1 cellular context compared by ENCODE assay signal in the genomic region with DNA sequence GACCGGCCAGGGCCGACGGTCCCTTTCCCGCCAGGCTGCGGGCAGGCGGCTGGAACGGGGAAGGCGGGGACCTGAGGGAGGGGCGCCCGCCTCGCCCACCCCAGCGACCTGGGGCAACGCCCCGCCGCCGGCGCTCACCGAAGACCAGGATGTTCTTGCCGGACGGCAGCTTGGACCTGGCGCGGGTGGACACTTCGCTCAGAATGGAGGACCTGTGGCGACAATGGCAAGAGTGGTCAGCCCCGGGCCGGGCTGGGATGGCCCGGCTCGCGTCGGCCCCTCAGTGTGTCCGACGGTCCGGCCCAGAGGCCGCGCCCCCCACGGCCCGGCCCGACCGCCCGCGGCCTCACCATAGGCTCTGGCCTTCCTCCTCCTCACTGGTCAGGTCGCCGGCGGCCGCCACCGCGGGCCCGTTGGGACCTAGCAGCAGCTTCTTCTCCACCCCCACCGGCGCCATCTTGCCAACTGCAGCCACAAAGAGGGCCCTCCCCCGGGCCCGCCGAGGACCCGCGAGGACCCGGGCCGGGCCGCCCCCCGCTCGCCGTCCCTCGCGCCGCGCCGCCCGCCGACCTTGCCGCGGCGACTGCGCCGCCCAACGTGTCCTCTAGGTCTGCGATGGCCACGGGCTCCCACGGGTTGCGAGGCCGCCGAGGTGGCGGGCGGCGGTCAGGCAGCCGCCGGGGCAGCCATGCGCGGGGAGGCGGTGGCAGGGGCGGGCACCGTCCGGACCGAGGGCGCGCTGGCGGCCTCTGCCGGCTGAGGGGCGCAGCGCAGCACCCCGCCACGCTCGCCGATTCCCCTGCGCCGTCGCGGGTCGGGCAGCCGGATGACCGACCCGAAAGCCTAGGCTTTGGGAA.
A peak's percentile ranks its signal among the peaks of the same experiment; 100 is the strongest.
TF ChIP-seq lines count a peak whose summit lies in the region.

A gene (minus strand): TSS at position 475 of the 857 bp plus-strand sequence. CDS start 18 bp downstream, at position 457.

TF ChIP-seq in HepG2, 621 proteins besides CTCF, POLR2A, EP300 and RAD21 (continued from another document and continues in another):
- TF ChIP-seq, protein P1, sequence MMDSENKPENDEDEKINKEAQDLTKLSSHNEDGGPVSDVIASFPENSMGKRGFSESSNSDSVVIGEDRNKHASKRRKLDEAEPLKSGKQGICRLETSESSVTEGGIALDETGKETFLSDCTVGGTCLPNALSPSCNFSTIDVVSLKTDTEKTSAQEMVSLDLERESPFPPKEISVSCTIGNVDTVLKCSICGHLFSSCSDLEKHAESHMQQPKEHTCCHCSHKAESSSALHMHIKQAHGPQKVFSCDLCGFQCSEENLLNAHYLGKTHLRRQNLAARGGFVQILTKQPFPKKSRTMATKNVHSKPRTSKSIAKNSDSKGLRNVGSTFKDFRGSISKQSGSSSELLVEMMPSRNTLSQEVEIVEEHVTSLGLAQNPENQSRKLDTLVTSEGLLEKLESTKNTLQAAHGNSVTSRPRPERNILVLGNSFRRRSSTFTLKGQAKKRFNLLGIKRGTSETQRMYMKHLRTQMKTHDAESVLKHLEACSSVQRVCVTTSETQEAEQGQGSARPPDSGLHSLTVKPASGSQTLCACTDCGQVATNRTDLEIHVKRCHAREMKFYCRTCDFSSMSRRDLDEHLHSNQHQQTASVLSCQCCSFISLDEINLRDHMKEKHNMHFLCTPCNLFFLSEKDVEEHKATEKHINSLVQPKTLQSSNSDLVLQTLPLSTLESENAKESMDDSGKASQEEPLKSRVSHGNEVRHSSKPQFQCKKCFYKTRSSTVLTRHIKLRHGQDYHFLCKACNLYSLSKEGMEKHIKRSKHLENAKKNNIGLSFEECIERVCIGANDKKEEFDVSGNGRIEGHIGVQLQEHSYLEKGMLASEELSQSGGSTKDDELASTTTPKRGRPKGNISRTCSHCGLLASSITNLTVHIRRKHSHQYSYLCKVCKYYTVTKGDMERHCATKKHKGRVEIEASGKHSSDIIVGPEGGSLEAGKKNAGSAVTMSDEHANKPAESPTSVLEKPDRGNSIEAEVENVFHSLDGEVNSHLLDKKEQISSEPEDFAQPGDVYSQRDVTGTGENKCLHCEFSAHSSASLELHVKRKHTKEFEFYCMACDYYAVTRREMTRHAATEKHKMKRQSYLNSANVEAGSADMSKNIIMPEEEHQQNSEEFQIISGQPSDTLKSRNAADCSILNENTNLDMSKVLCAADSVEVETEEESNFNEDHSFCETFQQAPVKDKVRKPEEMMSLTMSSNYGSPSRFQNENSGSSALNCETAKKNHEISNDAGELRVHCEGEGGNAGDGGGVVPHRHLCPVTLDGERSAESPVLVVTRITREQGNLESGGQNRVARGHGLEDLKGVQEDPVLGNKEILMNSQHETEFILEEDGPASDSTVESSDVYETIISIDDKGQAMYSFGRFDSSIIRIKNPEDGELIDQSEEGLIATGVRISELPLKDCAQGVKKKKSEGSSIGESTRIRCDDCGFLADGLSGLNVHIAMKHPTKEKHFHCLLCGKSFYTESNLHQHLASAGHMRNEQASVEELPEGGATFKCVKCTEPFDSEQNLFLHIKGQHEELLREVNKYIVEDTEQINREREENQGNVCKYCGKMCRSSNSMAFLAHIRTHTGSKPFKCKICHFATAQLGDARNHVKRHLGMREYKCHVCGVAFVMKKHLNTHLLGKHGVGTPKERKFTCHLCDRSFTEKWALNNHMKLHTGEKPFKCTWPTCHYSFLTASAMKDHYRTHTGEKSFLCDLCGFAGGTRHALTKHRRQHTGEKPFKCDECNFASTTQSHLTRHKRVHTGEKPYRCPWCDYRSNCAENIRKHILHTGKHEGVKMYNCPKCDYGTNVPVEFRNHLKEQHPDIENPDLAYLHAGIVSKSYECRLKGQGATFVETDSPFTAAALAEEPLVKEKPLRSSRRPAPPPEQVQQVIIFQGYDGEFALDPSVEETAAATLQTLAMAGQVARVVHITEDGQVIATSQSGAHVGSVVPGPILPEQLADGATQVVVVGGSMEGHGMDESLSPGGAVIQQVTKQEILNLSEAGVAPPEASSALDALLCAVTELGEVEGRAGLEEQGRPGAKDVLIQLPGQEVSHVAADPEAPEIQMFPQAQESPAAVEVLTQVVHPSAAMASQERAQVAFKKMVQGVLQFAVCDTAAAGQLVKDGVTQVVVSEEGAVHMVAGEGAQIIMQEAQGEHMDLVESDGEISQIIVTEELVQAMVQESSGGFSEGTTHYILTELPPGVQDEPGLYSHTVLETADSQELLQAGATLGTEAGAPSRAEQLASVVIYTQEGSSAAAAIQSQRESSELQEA (CRISPR knock-in tag; IDR thresholded peaks at IDR 0.05; ENCODE audit: not compliant biosample characterization) = peak; percentile 69
- TF ChIP-seq, protein P2, sequence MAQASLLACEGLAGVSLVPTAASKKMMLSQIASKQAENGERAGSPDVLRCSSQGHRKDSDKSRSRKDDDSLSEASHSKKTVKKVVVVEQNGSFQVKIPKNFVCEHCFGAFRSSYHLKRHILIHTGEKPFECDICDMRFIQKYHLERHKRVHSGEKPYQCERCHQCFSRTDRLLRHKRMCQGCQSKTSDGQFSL (CRISPR knock-in tag; IDR thresholded peaks at IDR 0.05) = peak; percentile 70; the same call in 1 of the 2 replicates
- TF ChIP-seq KDM4B (CRISPR knock-in tag; IDR thresholded peaks at IDR 0.05) (no peak), ZFX (CRISPR knock-in tag; IDR thresholded peaks at IDR 0.05; ENCODE audit: low read depth) (peak; percentile 92), ZSCAN25 (CRISPR knock-in tag; IDR thresholded peaks at IDR 0.05) (no peak; the same call in 1 of the 2 replicates), ZFP36 (IDR thresholded peaks at IDR 0.05; ENCODE audit: borderline replicate concordance, low read depth, low read length, partially characterized antibody) (no peak), ZNF607 (CRISPR knock-in tag; IDR thresholded peaks at IDR 0.05; ENCODE audit: borderline replicate concordance) (no peak), ZNF451 (CRISPR knock-in tag; IDR thresholded peaks at IDR 0.05) (no peak), EED (CRISPR knock-in tag; IDR thresholded peaks at IDR 0.05) (peak; percentile 58; the same call in 1 of the 2 replicates), SRSF1 (optimal IDR thresholded peaks at IDR 0.05; ENCODE audit: low read depth, low read length) (peak; percentile 21), BCL6 (CRISPR knock-in tag; IDR thresholded peaks at IDR 0.05) (peak; percentile 5; the same call in 1 of the 2 replicates), ZFP82 (CRISPR knock-in tag; IDR thresholded peaks at IDR 0.05; ENCODE audit: borderline replicate concordance) (peak; percentile 29; the same call in 1 of the 2 replicates), SAP130 (CRISPR knock-in tag; IDR thresholded peaks at IDR 0.05; ENCODE audit: low read depth) (peak; percentile 70), RNF2 (conservative IDR thresholded peaks at IDR 0.05; ENCODE audit: low read depth) (no peak; the same call in 1 of the 2 replicates), ZNF556 (CRISPR knock-in tag; IDR thresholded peaks at IDR 0.05; ENCODE audit: borderline replicate concordance) (0 out of 2 replicates have a peak, but pooled peaks have one; percentile 22), HNRNPL (IDR thresholded peaks at IDR 0.05; ENCODE audit: low read depth, low read length) (no peak), ZNF781 (CRISPR knock-in tag; IDR thresholded peaks at IDR 0.05; ENCODE audit: borderline replicate concordance, not compliant biosample characterization) (no peak), ZNF101 (CRISPR knock-in tag; IDR thresholded peaks at IDR 0.05; ENCODE audit: borderline replicate concordance, low read depth) (0 out of 2 replicates have a peak, but pooled peaks have one; percentile 52), ZNF724P (CRISPR knock-in tag; IDR thresholded peaks at IDR 0.05; ENCODE audit: borderline replicate concordance) (no peak; the same call in 1 of the 2 replicates), ZNF468 (CRISPR knock-in tag; IDR thresholded peaks at IDR 0.05) (no peak), PRPF4 (IDR thresholded peaks at IDR 0.05; ENCODE audit: low read depth, low read length, poor library complexity, severe bottlenecking) (no peak), ZFP36L2 (CRISPR knock-in tag; IDR thresholded peaks at IDR 0.05) (no peak), FOXC1 (CRISPR knock-in tag; IDR thresholded peaks at IDR 0.05; ENCODE audit: borderline replicate concordance) (peak; percentile 49), ZFP36L1 (CRISPR knock-in tag; IDR thresholded peaks at IDR 0.05) (no peak), DNMT1 (CRISPR knock-in tag; IDR thresholded peaks at IDR 0.05) (peak; percentile 77; the same call in 1 of the 2 replicates), SOX6 (IDR thresholded peaks at IDR 0.05) (no peak), SOX6 (CRISPR knock-in tag; IDR thresholded peaks at IDR 0.05) (0 out of 2 replicates have a peak, but pooled peaks have one; percentile 5), ZNF251 (CRISPR knock-in tag; IDR thresholded peaks at IDR 0.05) (no peak), SMARCC2 (IDR thresholded peaks at IDR 0.05) (no peak), ZNF12 (CRISPR knock-in tag; IDR thresholded peaks at IDR 0.05) (0 out of 2 replicates have a peak, but pooled peaks have one; percentile 17), ZNF282 (IDR thresholded peaks at IDR 0.05; ENCODE audit: partially characterized antibody) (no peak), ZNF432 (CRISPR knock-in tag; IDR thresholded peaks at IDR 0.05; ENCODE audit: borderline replicate concordance) (no peak), HES4 (CRISPR knock-in tag; IDR thresholded peaks at IDR 0.05; ENCODE audit: borderline replicate concordance) (no peak), NFE2 (CRISPR knock-in tag; IDR thresholded peaks at IDR 0.05) (no peak), ZNF614 (CRISPR knock-in tag; IDR thresholded peaks at IDR 0.05; ENCODE audit: borderline replicate concordance) (peak; percentile 12; the same call in 1 of the 2 replicates), TMF1 (CRISPR knock-in tag; IDR thresholded peaks at IDR 0.05; ENCODE audit: low read depth) (peak; percentile 67), MTF2 (CRISPR knock-in tag; IDR thresholded peaks at IDR 0.05; ENCODE audit: borderline replicate concordance) (no peak)
- TF ChIP-seq, protein P3, sequence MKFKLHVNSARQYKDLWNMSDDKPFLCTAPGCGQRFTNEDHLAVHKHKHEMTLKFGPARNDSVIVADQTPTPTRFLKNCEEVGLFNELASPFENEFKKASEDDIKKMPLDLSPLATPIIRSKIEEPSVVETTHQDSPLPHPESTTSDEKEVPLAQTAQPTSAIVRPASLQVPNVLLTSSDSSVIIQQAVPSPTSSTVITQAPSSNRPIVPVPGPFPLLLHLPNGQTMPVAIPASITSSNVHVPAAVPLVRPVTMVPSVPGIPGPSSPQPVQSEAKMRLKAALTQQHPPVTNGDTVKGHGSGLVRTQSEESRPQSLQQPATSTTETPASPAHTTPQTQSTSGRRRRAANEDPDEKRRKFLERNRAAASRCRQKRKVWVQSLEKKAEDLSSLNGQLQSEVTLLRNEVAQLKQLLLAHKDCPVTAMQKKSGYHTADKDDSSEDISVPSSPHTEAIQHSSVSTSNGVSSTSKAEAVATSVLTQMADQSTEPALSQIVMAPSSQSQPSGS (CRISPR knock-in tag; IDR thresholded peaks at IDR 0.05) = peak; percentile 24; the same call in 1 of the 2 replicates
- TF ChIP-seq, protein P4, sequence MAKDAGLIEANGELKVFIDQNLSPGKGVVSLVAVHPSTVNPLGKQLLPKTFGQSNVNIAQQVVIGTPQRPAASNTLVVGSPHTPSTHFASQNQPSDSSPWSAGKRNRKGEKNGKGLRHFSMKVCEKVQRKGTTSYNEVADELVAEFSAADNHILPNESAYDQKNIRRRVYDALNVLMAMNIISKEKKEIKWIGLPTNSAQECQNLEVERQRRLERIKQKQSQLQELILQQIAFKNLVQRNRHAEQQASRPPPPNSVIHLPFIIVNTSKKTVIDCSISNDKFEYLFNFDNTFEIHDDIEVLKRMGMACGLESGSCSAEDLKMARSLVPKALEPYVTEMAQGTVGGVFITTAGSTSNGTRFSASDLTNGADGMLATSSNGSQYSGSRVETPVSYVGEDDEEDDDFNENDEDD (CRISPR knock-in tag; IDR thresholded peaks at IDR 0.05; ENCODE audit: borderline replicate concordance) = peak; percentile 74; the same call in 1 of the 2 replicates
- TF ChIP-seq, protein P5, sequence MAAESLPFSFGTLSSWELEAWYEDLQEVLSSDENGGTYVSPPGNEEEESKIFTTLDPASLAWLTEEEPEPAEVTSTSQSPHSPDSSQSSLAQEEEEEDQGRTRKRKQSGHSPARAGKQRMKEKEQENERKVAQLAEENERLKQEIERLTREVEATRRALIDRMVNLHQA (CRISPR knock-in tag; IDR thresholded peaks at IDR 0.05) = no peak
- TF ChIP-seq, protein P6, sequence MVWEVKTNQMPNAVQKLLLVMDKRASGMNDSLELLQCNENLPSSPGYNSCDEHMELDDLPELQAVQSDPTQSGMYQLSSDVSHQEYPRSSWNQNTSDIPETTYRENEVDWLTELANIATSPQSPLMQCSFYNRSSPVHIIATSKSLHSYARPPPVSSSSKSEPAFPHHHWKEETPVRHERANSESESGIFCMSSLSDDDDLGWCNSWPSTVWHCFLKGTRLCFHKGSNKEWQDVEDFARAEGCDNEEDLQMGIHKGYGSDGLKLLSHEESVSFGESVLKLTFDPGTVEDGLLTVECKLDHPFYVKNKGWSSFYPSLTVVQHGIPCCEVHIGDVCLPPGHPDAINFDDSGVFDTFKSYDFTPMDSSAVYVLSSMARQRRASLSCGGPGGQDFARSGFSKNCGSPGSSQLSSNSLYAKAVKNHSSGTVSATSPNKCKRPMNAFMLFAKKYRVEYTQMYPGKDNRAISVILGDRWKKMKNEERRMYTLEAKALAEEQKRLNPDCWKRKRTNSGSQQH (CRISPR knock-in tag; IDR thresholded peaks at IDR 0.05; ENCODE audit: low read depth) = peak; percentile 63; the same call in 1 of the 2 replicates
- TF ChIP-seq, protein P7, sequence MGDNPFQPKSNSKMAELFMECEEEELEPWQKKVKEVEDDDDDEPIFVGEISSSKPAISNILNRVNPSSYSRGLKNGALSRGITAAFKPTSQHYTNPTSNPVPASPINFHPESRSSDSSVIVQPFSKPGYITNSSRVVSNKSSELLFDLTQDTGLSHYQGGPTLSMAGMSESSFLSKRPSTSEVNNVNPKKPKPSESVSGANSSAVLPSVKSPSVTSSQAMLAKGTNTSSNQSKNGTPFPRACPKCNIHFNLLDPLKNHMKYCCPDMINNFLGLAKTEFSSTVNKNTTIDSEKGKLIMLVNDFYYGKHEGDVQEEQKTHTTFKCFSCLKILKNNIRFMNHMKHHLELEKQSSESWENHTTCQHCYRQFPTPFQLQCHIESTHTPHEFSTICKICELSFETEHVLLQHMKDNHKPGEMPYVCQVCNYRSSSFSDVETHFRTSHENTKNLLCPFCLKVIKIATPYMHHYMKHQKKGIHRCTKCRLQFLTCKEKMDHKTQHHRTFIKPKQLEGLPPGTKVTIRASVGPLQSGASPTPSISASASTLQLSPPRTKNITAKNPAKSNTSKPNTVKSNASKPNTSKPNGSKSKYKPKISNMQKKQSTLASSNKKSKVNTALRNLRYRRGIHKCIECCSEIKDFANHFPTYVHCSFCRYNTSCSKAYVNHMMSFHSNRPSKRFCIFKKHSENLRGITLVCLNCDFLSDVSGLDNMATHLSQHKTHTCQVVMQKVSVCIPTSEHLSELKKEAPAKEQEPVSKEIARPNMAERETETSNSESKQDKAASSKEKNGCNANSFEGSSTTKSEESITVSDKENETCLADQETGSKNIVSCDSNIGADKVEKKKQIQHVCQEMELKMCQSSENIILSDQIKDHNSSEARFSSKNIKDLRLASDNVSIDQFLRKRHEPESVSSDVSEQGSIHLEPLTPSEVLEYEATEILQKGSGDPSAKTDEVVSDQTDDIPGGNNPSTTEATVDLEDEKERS (CRISPR knock-in tag; IDR thresholded peaks at IDR 0.05) = no peak
- TF ChIP-seq, protein P8, sequence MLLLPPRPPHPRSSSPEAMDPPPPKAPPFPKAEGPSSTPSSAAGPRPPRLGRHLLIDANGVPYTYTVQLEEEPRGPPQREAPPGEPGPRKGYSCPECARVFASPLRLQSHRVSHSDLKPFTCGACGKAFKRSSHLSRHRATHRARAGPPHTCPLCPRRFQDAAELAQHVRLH (CRISPR knock-in tag; IDR thresholded peaks at IDR 0.05; ENCODE audit: borderline replicate concordance, low read depth) = 0 out of 2 replicates have a peak, but pooled peaks have one; percentile 52
